Comparison of ENCODE assay signal across 8 cellular contexts in the genomic region with DNA sequence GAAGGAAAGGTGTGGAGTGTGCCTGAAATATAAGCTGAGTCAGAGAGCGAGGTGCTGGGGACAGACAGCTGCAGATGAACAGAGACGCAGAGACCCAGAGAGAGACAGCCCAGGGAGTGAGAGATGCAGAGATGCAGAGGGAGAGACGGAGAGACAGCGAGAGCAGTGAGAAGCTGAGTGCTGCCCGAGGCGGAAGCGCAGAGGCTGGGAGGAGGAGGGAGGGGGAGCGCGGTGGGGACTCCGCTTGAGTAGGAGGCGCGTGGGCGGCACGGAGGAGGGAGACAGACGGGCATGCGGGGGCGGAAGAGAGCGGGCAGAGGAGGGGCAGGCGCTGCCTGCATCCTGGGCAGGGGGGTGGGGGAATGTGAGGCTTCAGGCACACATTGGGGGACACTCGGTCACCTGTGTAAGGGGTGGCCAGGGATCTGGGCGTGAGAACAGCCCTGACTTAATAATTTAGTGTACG. TPM values are rescaled to one million over a fixed set of nuclear protein-coding genes. Genes with fewer than 3 reads are reported as not detected.
DNase-seq lines count a peak whose midpoint lies in the region; ATAC-seq and TF ChIP-seq lines count a peak whose summit lies in the region.

No MANE protein-coding gene starts in this region.

- H3K27me3 ChIP-seq in HUES6 (ENCODE audit: control insufficient read depth, insufficient read depth, low read length) = peaks cover 60% of the 10 kb centered on the region
- peaks cover 10% of the 10 kb centered on the region for H3K27me3 ChIP-seq in thoracic aorta (replicated peaks; ENCODE audit: insufficient read depth)

- no peak for TF ChIP-seq CTCF in thoracic aorta (IDR thresholded peaks at IDR 0.05)

- H3K9me3 ChIP-seq in HUES6 (ENCODE audit: control insufficient read depth, insufficient read depth, low read depth, low read length) = no peaks in the 10 kb centered on the region
- no peaks in the 10 kb centered on the region for H3K9me3 ChIP-seq in thoracic aorta

- no peaks in the 10 kb centered on the region for H3K36me3 ChIP-seq in HUES6 (ENCODE audit: control insufficient read depth, insufficient read depth, low read length)
- no peaks in the 10 kb centered on the region for H3K36me3 ChIP-seq in thoracic aorta

- DNase-seq in AML-193 (lab: John Stamatoyannopoulos, UW) (peak; percentile 8 to 12), T-helper 1 cell (peak; percentile 55 to 70 (median 60)), anterior cingulate cortex (lab: John Stamatoyannopoulos, UW) (peak in 36 of 58 donors; percentile 5 to 70 (median 26)), midbrain (lab: John Stamatoyannopoulos, UW) (peak; percentile 9), thoracic aorta (ENCODE audit: low spot score) (no peak), RKO (ENCODE audit: low spot score) (no peak)

- peak; percentile 21 for ATAC-seq in thoracic aorta (ENCODE audit: insufficient number of reproducible peaks, low FRiP score, low read depth)
- no peak for ATAC-seq in HG03196 (IDR thresholded peaks at IDR 0.05; ENCODE audit: unreplicated experiment)

- H3K27ac ChIP-seq in HUES6 (ENCODE audit: low read depth, low read length) (no peak overlapping the region), thoracic aorta (no peak overlapping the region)

- H3K9ac ChIP-seq in HUES6 (ENCODE audit: low read length) = no peak overlapping the region

- H3K4me1 ChIP-seq in HUES6 (ENCODE audit: control insufficient read depth, insufficient read depth, low read length) (peaks cover 15% of the 10 kb centered on the region; the same call in 1 of the 2 replicates), thoracic aorta (ENCODE audit: control insufficient read depth in 1 of 2, low read depth in 2 of 2) (peaks cover 7% of the 10 kb centered on the region in 2 donors)

- H3K4me3 ChIP-seq in HUES6 (ENCODE audit: low read depth, low read length) (peak overlapping the region; percentile 48), thoracic aorta (no peak overlapping the region)

RNA-seq across cellular contexts. Expression of gene SLC8A2, which starts 25.7 kb away (rescaled TPM):
- total RNA-seq in thoracic aorta = under 1 TPM in 1 of 2 donors, not detected in 1; 0.28 TPM

RNA-seq across cellular contexts. Expression of gene MEIS3, which starts 26.6 kb away (rescaled TPM):
- 10 to 100 TPM in 1 of 2 donors, 1 to 10 TPM in 1; 6.4 to 11.5 TPM for total RNA-seq in thoracic aorta

RNA-seq across cellular contexts. Expression of gene KPTN, which starts 38.0 kb away (rescaled TPM):
- 1 to 10 TPM in 1 of 2 donors, under 1 TPM in 1; 0.95 to 1.2 TPM for total RNA-seq in thoracic aorta

Comparison
In these comparisons a context has a peak if more than half of its experiments do, and no peak if none do; other contexts are left out.
1. DNase-seq: peak in AML-193 (2 of 2), T-helper 1 cell (5 of 5), anterior cingulate cortex (36 of 58) and midbrain (single experiment); none in thoracic aorta (single experiment) and RKO (single experiment).